In genomic region chr17:7383742-7384488, GRCh38 we compare ENCODE assay signal across 6 cellular contexts. TPM values are rescaled to one million over a fixed set of nuclear protein-coding genes. Genes with fewer than 3 reads are reported as not detected.
DNase-seq lines count a peak whose midpoint lies in the region; ATAC-seq and TF ChIP-seq lines count a peak whose summit lies in the region.

No MANE protein-coding gene starts in this region.

- H3K4me1 ChIP-seq in mucosa of rectum (ENCODE audit: control insufficient read depth in 2 of 2, insufficient read depth in 2 of 2, low read length in 2 of 2) = peaks cover 13 to 16% of the 10 kb centered on the region in 2 donors
- peaks cover 14% of the 10 kb centered on the region for H3K4me1 ChIP-seq in upper lobe of right lung

- H3K27ac ChIP-seq in mucosa of rectum (ENCODE audit: low read depth in 2 of 2, low read length in 2 of 2) (no peak overlapping the region), upper lobe of right lung (peak overlapping the region; percentile 3)

- H3K9me3 ChIP-seq in mucosa of rectum (ENCODE audit: control insufficient read depth in 2 of 2, low read length in 2 of 2) (no peaks in the 10 kb centered on the region), upper lobe of right lung (no peaks in the 10 kb centered on the region)

- peak overlapping the region; percentile 88 for H3K27ac Mint-ChIP-seq in activated naive CD8-positive, alpha-beta T cell treated with anti-CD3 and anti-CD28 coated beads for 36 hours

- peaks cover 16 to 27% of the 10 kb centered on the region in 2 donors for H3K36me3 ChIP-seq in mucosa of rectum (ENCODE audit: control insufficient read depth in 2 of 2, insufficient read depth in 2 of 2, low read length in 2 of 2)
- H3K36me3 ChIP-seq in upper lobe of right lung = peaks cover 8% of the 10 kb centered on the region

- H3K36me3 Mint-ChIP-seq in activated naive CD8-positive, alpha-beta T cell treated with anti-CD3 and anti-CD28 coated beads for 36 hours = peaks cover 10% of the 10 kb centered on the region

- peak overlapping the region; percentile 41 to 59 for H3K4me3 ChIP-seq in mucosa of rectum (ENCODE audit: low read length in 2 of 2)
- peak overlapping the region; percentile 48 for H3K4me3 ChIP-seq in upper lobe of right lung

- DNase-seq in GM10266 (ENCODE audit: extremely low spot score) (peak; percentile 91), NCI-H1092 treated with DMSO at 0.1 percent for 48 hours (lab: John Stamatoyannopoulos, UW) (peak; percentile 33), upper lobe of right lung (no peak)
- peak; percentile 83 for DNase-seq in activated naive CD8-positive, alpha-beta T cell treated with anti-CD3 and anti-CD28 coated beads for 36 hours
- no peak for DNase-seq in NK-92 treated with Interleukin-12 subunit alpha and Interleukin-12 subunit beta, amount 100 ng/mL, for 24 hours (lab: John Stamatoyannopoulos, UW)

- H3K27me3 Mint-ChIP-seq in activated naive CD8-positive, alpha-beta T cell treated with anti-CD3 and anti-CD28 coated beads for 36 hours = peaks cover 35% of the 10 kb centered on the region

- ATAC-seq in upper lobe of right lung = peak; percentile 47

- H3K9ac ChIP-seq in mucosa of rectum (ENCODE audit: low read depth in 1 of 2, low read length in 2 of 2) = peak overlapping the region in 1 of 2 donors; percentile 42

- intact Hi-C loops in upper lobe of right lung (cut with DNase I) = no loop called here

- H3K27me3 ChIP-seq in mucosa of rectum (ENCODE audit: control insufficient read depth in 2 of 2, insufficient read depth in 2 of 2, low read length in 2 of 2) (no peaks in the 10 kb centered on the region), upper lobe of right lung (no peaks in the 10 kb centered on the region)

- H3K9me3 Mint-ChIP-seq in activated naive CD8-positive, alpha-beta T cell treated with anti-CD3 and anti-CD28 coated beads for 36 hours = peaks cover 5% of the 10 kb centered on the region

- peak overlapping the region; percentile 83 for H3K4me3 Mint-ChIP-seq in activated naive CD8-positive, alpha-beta T cell treated with anti-CD3 and anti-CD28 coated beads for 36 hours

- peaks cover 10% of the 10 kb centered on the region for H3K4me1 Mint-ChIP-seq in activated naive CD8-positive, alpha-beta T cell treated with anti-CD3 and anti-CD28 coated beads for 36 hours

- TF ChIP-seq CTCF in GM10266 (IDR thresholded peaks at IDR 0.05; ENCODE audit: control insufficient read depth, insufficient read depth, low read depth, missing control alignments) (no peak), upper lobe of right lung (IDR thresholded peaks at IDR 0.05) (no peak)

RNA-seq across cellular contexts. Expression of gene TNK1, which starts 3.0 kb away (rescaled TPM):
- total RNA-seq in activated naive CD8-positive, alpha-beta T cell treated with anti-CD3 and anti-CD28 coated beads for 36 hours = 1 to 10 TPM; 4.3 to 5.0 TPM
- total RNA-seq in upper lobe of right lung = 5.8 TPM

RNA-seq across cellular contexts. Expression of gene PLSCR3, which starts 10.4 kb away (rescaled TPM):
- 10 to 100 TPM; 63.0 to 66.8 TPM for total RNA-seq in activated naive CD8-positive, alpha-beta T cell treated with anti-CD3 and anti-CD28 coated beads for 36 hours
- 30.3 TPM for total RNA-seq in upper lobe of right lung

RNA-seq across cellular contexts. Expression of gene TMEM256, which starts 20.0 kb away (rescaled TPM):
- 10 to 100 TPM; 42.7 to 44.3 TPM for total RNA-seq in activated naive CD8-positive, alpha-beta T cell treated with anti-CD3 and anti-CD28 coated beads for 36 hours
- total RNA-seq in upper lobe of right lung = 45.2 TPM

RNA-seq across cellular contexts. Expression of gene NLGN2, which starts 23.7 kb away (rescaled TPM):
- total RNA-seq in activated naive CD8-positive, alpha-beta T cell treated with anti-CD3 and anti-CD28 coated beads for 36 hours = 1 to 10 TPM; 8.8 to 9.3 TPM
- 11.7 TPM for total RNA-seq in upper lobe of right lung

RNA-seq across cellular contexts. Expression of gene TMEM95, which starts 29.0 kb away (rescaled TPM):
- not detected for total RNA-seq in activated naive CD8-positive, alpha-beta T cell treated with anti-CD3 and anti-CD28 coated beads for 36 hours
- total RNA-seq in upper lobe of right lung = not detected

Comparison
In these comparisons a context has a peak if more than half of its experiments do, and no peak if none do; other contexts are left out.
1. DNase-seq: peak in GM10266 (single experiment), NCI-H1092 treated with DMSO at 0.1 percent for 48 hours (single experiment) and activated naive CD8-positive, alpha-beta T cell treated with anti-CD3 and anti-CD28 coated beads for 36 hours (single experiment); none in upper lobe of right lung (single experiment) and NK-92 treated with Interleukin-12 subunit alpha and Interleukin-12 subunit beta, amount 100 ng/mL, for 24 hours (single experiment).